14 cellular contexts compared by ENCODE assay signal in the genomic region with DNA sequence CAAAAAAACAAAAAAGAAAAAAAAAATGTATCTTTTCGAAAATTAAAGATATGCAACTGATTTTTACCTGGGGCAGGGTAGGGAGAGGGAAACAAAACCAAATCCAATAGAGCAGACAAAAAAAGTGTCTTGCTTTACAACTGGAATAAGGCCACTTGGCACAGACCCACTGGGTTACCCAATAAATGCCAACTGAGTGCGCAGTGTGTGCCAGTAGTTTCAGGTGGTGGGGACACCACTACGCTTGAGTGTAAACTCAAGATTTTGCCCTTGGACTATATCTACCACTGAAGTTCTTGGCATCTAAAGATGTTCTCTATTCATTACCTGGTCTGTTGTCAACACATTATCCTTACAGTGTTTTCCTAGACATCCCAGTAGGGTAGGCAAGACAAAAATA.
"Had no signal": no experiment of that assay in that cellular context is flagged by ENCODE, and none has a peak within 500 bp of the region (broad histone marks: within the 10 kb centered on the region; RNA-seq: fewer than 3 reads in every experiment).

No MANE protein-coding gene starts in this region.

- DNase-seq: activated CD4-positive, alpha-beta memory T cell treated with anti-CD3 and anti-CD28 coated beads for 36 hours; activated CD4-positive, alpha-beta T cell treated with anti-CD3 and anti-CD28 coated beads for 36 hours; activated CD8-positive, alpha-beta memory T cell treated with anti-CD3 and anti-CD28 coated beads, Interleukin-2, amount 10 ng/mL, durations not matched to agents 7 days and 5 days; activated gamma-delta T cell; activated T-cell treated with anti-CD3 and anti-CD28 coated beads, Interleukin-2, amount 50 U/mL, for 4 hours; cerebellar nuclear complex; effector CD8-positive, alpha-beta T cell; foreskin melanocyte; head of caudate nucleus; nephron progenitor cell; stimulated activated CD4-positive, alpha-beta T cell treated with anti-CD3 and anti-CD28 coated beads, Interleukin-2, amount 100 ng/mL, for 48 hours; tibial artery; uterus had no signal

- H3K9me3 ChIP-seq: tibial artery, uterus had no signal

- H3K27me3 ChIP-seq: tibial artery, uterus had no signal

- H3K36me3 ChIP-seq: uterus had no signal

- H3K4me3 ChIP-seq: tibial artery, uterus had no signal

- ATAC-seq: activated CD4-positive, alpha-beta T cell treated with anti-CD3 and anti-CD28 coated beads for 36 hours; activated CD8-positive, alpha-beta memory T cell treated with anti-CD3 and anti-CD28 coated beads, Interleukin-2, amount 10 ng/mL, durations not matched to agents 7 days and 5 days; activated T-cell treated with anti-CD3 and anti-CD28 coated beads, Interleukin-2, amount 50 U/mL, for 4 hours; stimulated activated memory B cell treated with anti-CD40 and anti-IgM and Interleukin-4, amounts not matched to agents 10 μg/mL and 1 μg/mL and 100 μg/mL, for 72 hours had no signal

- H3K27ac ChIP-seq: tibial artery had no signal
